In genomic region chr5:79886456-79886855, GRCh38 we compare ENCODE assay signal across 26 cellular contexts.
A peak's percentile ranks its signal among the peaks of the same experiment; 100 is the strongest.
DNase-seq lines count a peak whose midpoint lies in the region; TF ChIP-seq lines count a peak whose summit lies in the region.
"Had no signal": no experiment of that assay in that cellular context is flagged by ENCODE, and none has a peak within 500 bp of the region (broad histone marks: within the 10 kb centered on the region; RNA-seq: fewer than 3 reads in every experiment).

No MANE protein-coding gene starts in this region.

- H3F3A ChIP-seq in DOHH2 (ENCODE audit: control insufficient read depth, insufficient read depth), result 0 out of 2 replicates have a peak, but pooled peaks cover 5% of the 10 kb centered on the region

- CTCF ChIA-PET in GM10248 (lab: Yijun Ruan, JAX), result no interaction called here

- H3K4me1 ChIP-seq in BLaER1 treated with 17β-estradiol and CSF1 and Interleukin-3, amounts not matched to agents 10 nM and 100 nM, result peaks cover 15 to 90% (median 74%) of the 10 kb centered on the region in 10 experiments; a peak in 18 of 20 replicates
- H3K4me1 ChIP-seq in DOHH2 (ENCODE audit: control insufficient read depth, low read length), result peaks cover 84% of the 10 kb centered on the region
- H3K4me1 ChIP-seq: adrenal gland, body of pancreas had no signal

- peak overlapping the region in 5 of 11 experiments; percentile 4 to 78 (median 73); a peak in 10 of 22 replicates for H3K9ac ChIP-seq in BLaER1 treated with 17β-estradiol and CSF1 and Interleukin-3, amounts not matched to agents 10 nM and 100 nM

- POLR2A ChIA-PET in GM10248 (lab: Yijun Ruan, JAX), result no interaction called here

- peak overlapping the region in 3 of 10 experiments; percentile 32 to 43 (median 33); a peak in 5 of 20 replicates for H3K4me3 ChIP-seq in BLaER1 treated with 17β-estradiol and CSF1 and Interleukin-3, amounts not matched to agents 10 nM and 100 nM
- H3K4me3 ChIP-seq in DOHH2 (ENCODE audit: low read length) (peak overlapping the region; percentile 62), WERI-Rb-1 (ENCODE audit: low read depth, low read length) (no peak overlapping the region)
- H3K4me3 ChIP-seq: adrenal gland, body of pancreas, ovary, PC-9, smooth muscle cell had no signal

- no peaks in the 10 kb centered on the region for H4K20me1 ChIP-seq in BLaER1 treated with 17β-estradiol and CSF1 and Interleukin-3, amounts not matched to agents 10 nM and 100 nM
- no peaks in the 10 kb centered on the region for H4K20me1 ChIP-seq in DOHH2 (ENCODE audit: control insufficient read depth, insufficient read depth, low read depth, low read length)

- H3K79me2 ChIP-seq in DOHH2 (ENCODE audit: control insufficient read depth, low read length), result no peaks in the 10 kb centered on the region

- H3K36me3 ChIP-seq in BLaER1 treated with 17β-estradiol and CSF1 and Interleukin-3, amounts not matched to agents 10 nM and 100 nM, result peaks cover 0 to 21% (median 3%) of the 10 kb centered on the region in 11 experiments; a peak in 4 of 22 replicates
- H3K36me3 ChIP-seq in DOHH2 (ENCODE audit: control insufficient read depth, low read length) (peaks cover 12% of the 10 kb centered on the region), WERI-Rb-1 (no peaks in the 10 kb centered on the region)
- H3K36me3 ChIP-seq: adrenal gland, ovary had no signal

- no peak for TF ChIP-seq CTCF in DOHH2 (IDR thresholded peaks at IDR 0.05; ENCODE audit: low read depth, low read length, poor library complexity, severe bottlenecking)
- no peak for TF ChIP-seq CTCF in GM10248 (IDR thresholded peaks at IDR 0.05; ENCODE audit: control extremely low read depth, extremely low read depth, low read depth, missing control alignments)
- TF ChIP-seq CTCF in WERI-Rb-1 (IDR thresholded peaks at IDR 0.05; ENCODE audit: low read depth, low read length), result no peak

- H3K4me2 ChIP-seq in BLaER1 treated with 17β-estradiol and CSF1 and Interleukin-3, amounts not matched to agents 10 nM and 100 nM, result peak overlapping the region; percentile 5 to 87 (median 72); a peak in 19 of 22 replicates
- peak overlapping the region; percentile 87 for H3K4me2 ChIP-seq in DOHH2 (ENCODE audit: low read length)
- H3K4me2 ChIP-seq: PC-9, smooth muscle cell had no signal

- peak overlapping the region in 10 of 11 experiments; percentile 6 to 90 (median 57); a peak in 17 of 22 replicates for H3K27ac ChIP-seq in BLaER1 treated with 17β-estradiol and CSF1 and Interleukin-3, amounts not matched to agents 10 nM and 100 nM
- H3K27ac ChIP-seq in DOHH2 (ENCODE audit: low read depth, low read length), result peak overlapping the region; percentile 88
- H3K27ac ChIP-seq in WERI-Rb-1, result no peak overlapping the region
- H3K27ac ChIP-seq: adrenal gland, body of pancreas, ovary, PC-9, VCaP had no signal

- no peaks in the 10 kb centered on the region for H3K9me2 ChIP-seq in DOHH2 (replicated peaks; ENCODE audit: control insufficient read depth, low read length)

- H3K9me3 ChIP-seq in BLaER1 treated with 17β-estradiol and CSF1 and Interleukin-3, amounts not matched to agents 10 nM and 100 nM (replicated peaks in 1 of 11), result peaks cover 45 to 76% (median 56%) of the 10 kb centered on the region in 11 experiments
- H3K9me3 ChIP-seq in DOHH2 (ENCODE audit: control insufficient read depth, insufficient read depth, low read length) (peaks cover 18% of the 10 kb centered on the region), WERI-Rb-1 (ENCODE audit: severe bottlenecking) (peaks cover 3% of the 10 kb centered on the region)
- H3K9me3 ChIP-seq: adrenal gland, body of pancreas, ovary had no signal

- H3K27me3 ChIP-seq in BLaER1 treated with 17β-estradiol and CSF1 and Interleukin-3, amounts not matched to agents 10 nM and 100 nM, result no peaks in the 10 kb centered on the region
- H3K27me3 ChIP-seq in DOHH2 (ENCODE audit: control insufficient read depth, low read length) (no peaks in the 10 kb centered on the region), WERI-Rb-1 (ENCODE audit: insufficient read depth, low read depth, severe bottlenecking) (no peaks in the 10 kb centered on the region)
- H3K27me3 ChIP-seq: adrenal gland, body of pancreas, ovary had no signal

- DNase-seq in NCI-H2171 (lab: John Stamatoyannopoulos, UW), result peak; percentile 38
- DNase-seq in RPMI8226, result peak; percentile 33
- no peak for DNase-seq in GM10248 (ENCODE audit: extremely low spot score)
- no peak for DNase-seq in WERI-Rb-1
- no peak for DNase-seq in AG20443 (ENCODE audit: low spot score)
- DNase-seq: activated CD4-positive, alpha-beta T cell treated with anti-CD3 and anti-CD28 coated beads, Interleukin-2, amount 50 U/mL, for 1 hour; activated naive CD4-positive, alpha-beta T cell treated with Interleukin-2 at 50 U/mL for 16 hours; adrenal gland; body of pancreas; dermis blood vessel endothelial cell; hippocampal formation; left colon; mammary epithelial cell; NCI-H1436; NCI-H2227 treated with DMSO at 0.1 percent for 48 hours; nephron progenitor cell; NK-92 treated with Interleukin-12 subunit alpha and Interleukin-12 subunit beta, amount 100 ng/mL, for 24 hours; ovary; PC-9; retina; Right ventricle myocardium superior; trophoblast cell had no signal

Comparison
In these comparisons a context has a peak if more than half of its experiments do, and no peak if none do; other contexts are left out.
1. DNase-seq: peak in NCI-H2171 (single experiment) and RPMI8226 (single experiment); none in GM10248 (single experiment), WERI-Rb-1 (single experiment) and AG20443 (single experiment).